ENCODE assay signal across 23 cellular contexts in genomic region chr2:202408546-202409140, GRCh38. TPM values are rescaled to one million over a fixed set of nuclear protein-coding genes. Genes with fewer than 3 reads are reported as not detected.
DNase-seq lines count a peak whose midpoint lies in the region; ATAC-seq and TF ChIP-seq lines count a peak whose summit lies in the region.
"Had no signal": no experiment of that assay in that cellular context is flagged by ENCODE, and none has a peak within 500 bp of the region (broad histone marks: within the 10 kb centered on the region; RNA-seq: fewer than 3 reads in every experiment).

No MANE protein-coding gene starts in this region.

- no peaks in the 10 kb centered on the region for H3K9me3 ChIP-seq in GM23248 (ENCODE audit: low read depth)
- H3K9me3 ChIP-seq: thoracic aorta had no signal

- H4K20me1 ChIP-seq in GM23248 (ENCODE audit: insufficient read depth): peaks cover 5% of the 10 kb centered on the region; the same call in 1 of the 2 replicates

- H3K36me3 Mint-ChIP-seq in HFFc6 (ENCODE audit: low read depth) (peaks cover 5% of the 10 kb centered on the region; the same call in 1 of the 2 replicates), WTC11 (peaks cover 8% of the 10 kb centered on the region; the same call in 1 of the 2 replicates)
- no peaks in the 10 kb centered on the region for H3K36me3 Mint-ChIP-seq in T-helper 2 cell treated with Interferon-gamma antibody and Interleukin-4, amounts not matched to agents 5 μg/mL and 100 μg/mL, for 36 hours (ENCODE audit: low read depth)
- H3K36me3 Mint-ChIP-seq: activated naive CD4-positive, alpha-beta T cell treated with anti-CD3 and anti-CD28 coated beads, Interleukin-2, amount 10 ng/mL, durations not matched to agents 7 days and 5 days; CD4-positive, CD25-positive, alpha-beta regulatory T cell; stimulated activated memory B cell treated with anti-CD40 and anti-IgM and Interleukin-4, amounts not matched to agents 10 μg/mL and 1 μg/mL and 100 μg/mL, for 72 hours had no signal

- no peak overlapping the region for H2AFZ ChIP-seq in GM23248

- no peak overlapping the region for H3K9ac ChIP-seq in GM23248

- H3K9me3 Mint-ChIP-seq in HFFc6 (no peaks in the 10 kb centered on the region), WTC11 (no peaks in the 10 kb centered on the region)
- H3K9me3 Mint-ChIP-seq in T-helper 2 cell treated with Interferon-gamma antibody and Interleukin-4, amounts not matched to agents 5 μg/mL and 100 μg/mL, for 36 hours: no peaks in the 10 kb centered on the region
- H3K9me3 Mint-ChIP-seq: activated naive CD4-positive, alpha-beta T cell treated with anti-CD3 and anti-CD28 coated beads, Interleukin-2, amount 10 ng/mL, durations not matched to agents 7 days and 5 days; stimulated activated memory B cell treated with anti-CD40 and anti-IgM and Interleukin-4, amounts not matched to agents 10 μg/mL and 1 μg/mL and 100 μg/mL, for 72 hours had no signal

- 84 to 92% methylated on average over 6 of the region's 6 CpGs for WGBS in GM23248 (ENCODE audit: low coverage in 1 of 2, low lambda C conversion rate in 2 of 2, missing lambda C conversion rate in 2 of 2), 2 experiments

- H3K4me1 ChIP-seq in foreskin keratinocyte (peaks cover 15% of the 10 kb centered on the region), GM23248 (ENCODE audit: insufficient read depth) (no peaks in the 10 kb centered on the region)

- DNase-seq in HFFc6: no peak
- DNase-seq in WTC11 (ENCODE audit: low spot score): no peak
- peak; percentile 32 to 62 for DNase-seq in foreskin keratinocyte
- peak; percentile 10 for DNase-seq in non-pigmented ciliary epithelial cell (ENCODE audit: low read depth)
- DNase-seq in T-helper 2 cell treated with Interferon-gamma antibody and Interleukin-4, amounts not matched to agents 5 μg/mL and 100 μg/mL, for 36 hours (ENCODE audit: low spot score): no peak
- no peak for DNase-seq in GM23248
- DNase-seq in COLO829 (ENCODE audit: low spot score): no peak
- DNase-seq: activated CD4-positive, CD25-positive, alpha-beta regulatory T cell treated with anti-CD3 and anti-CD28 coated beads, Interleukin-2, amount 50 U/mL, for 72 hours; activated CD8-positive, alpha-beta memory T cell treated with anti-CD3 and anti-CD28 coated beads for 24 hours; activated naive CD4-positive, alpha-beta T cell treated with anti-CD3 and anti-CD28 coated beads, Interleukin-2, amount 10 ng/mL, durations not matched to agents 7 days and 5 days; activated T-cell treated with anti-CD3 and anti-CD28 coated beads, Interleukin-2, amount 50 U/mL, for 48 hours; anterior cingulate cortex; CD4-positive, CD25-positive, alpha-beta regulatory T cell; DMS 273 treated with DMSO at 0.1 percent for 48 hours; effector memory CD4-positive, alpha-beta T cell; Karpas-422; NCI-H1092; NCI-H2029 treated with DMSO at 0.1 percent for 48 hours; NCI-H446 treated with DMSO at 0.1 percent for 48 hours had no signal

- no peaks in the 10 kb centered on the region for H3K9me2 ChIP-seq in GM23248 (ENCODE audit: insufficient read depth)

- POLR2A ChIA-PET in WTC11 (lab: Charles Lee): no interaction called here

- CTCF ChIA-PET in WTC11 (lab: Charles Lee): no interaction called here

- no peaks in the 10 kb centered on the region for H3K27me3 ChIP-seq in foreskin keratinocyte
- H3K27me3 ChIP-seq in GM23248 (replicated peaks; ENCODE audit: insufficient read depth): no peaks in the 10 kb centered on the region

- H3K36me3 ChIP-seq in GM23248 (ENCODE audit: low read depth): no peaks in the 10 kb centered on the region
- H3K36me3 ChIP-seq: thoracic aorta had no signal

- in situ Hi-C loops in GM23248 (cut with MboI): no loop called here

- H3K4me1 Mint-ChIP-seq in HFFc6 (ENCODE audit: low read depth) (peaks cover 19% of the 10 kb centered on the region), WTC11 (peaks cover 13% of the 10 kb centered on the region)
- H3K4me1 Mint-ChIP-seq in T-helper 2 cell treated with Interferon-gamma antibody and Interleukin-4, amounts not matched to agents 5 μg/mL and 100 μg/mL, for 36 hours (ENCODE audit: low read depth): peaks cover 1% of the 10 kb centered on the region
- H3K4me1 Mint-ChIP-seq: activated naive CD4-positive, alpha-beta T cell treated with anti-CD3 and anti-CD28 coated beads, Interleukin-2, amount 10 ng/mL, durations not matched to agents 7 days and 5 days had no signal

- H3K4me3 Mint-ChIP-seq in HFFc6: no peak overlapping the region
- no peak overlapping the region for H3K4me3 Mint-ChIP-seq in WTC11
- no peak overlapping the region for H3K4me3 Mint-ChIP-seq in T-helper 2 cell treated with Interferon-gamma antibody and Interleukin-4, amounts not matched to agents 5 μg/mL and 100 μg/mL, for 36 hours
- H3K4me3 Mint-ChIP-seq: activated naive CD4-positive, alpha-beta T cell treated with anti-CD3 and anti-CD28 coated beads, Interleukin-2, amount 10 ng/mL, durations not matched to agents 7 days and 5 days; CD4-positive, CD25-positive, alpha-beta regulatory T cell; stimulated activated memory B cell treated with anti-CD40 and anti-IgM and Interleukin-4, amounts not matched to agents 10 μg/mL and 1 μg/mL and 100 μg/mL, for 72 hours had no signal

- H3K27me3 Mint-ChIP-seq in HFFc6 (ENCODE audit: insufficient read depth) (no peaks in the 10 kb centered on the region), WTC11 (ENCODE audit: low read depth) (no peaks in the 10 kb centered on the region)
- H3K27me3 Mint-ChIP-seq in T-helper 2 cell treated with Interferon-gamma antibody and Interleukin-4, amounts not matched to agents 5 μg/mL and 100 μg/mL, for 36 hours (ENCODE audit: low read depth): no peaks in the 10 kb centered on the region
- H3K27me3 Mint-ChIP-seq: activated naive CD4-positive, alpha-beta T cell treated with anti-CD3 and anti-CD28 coated beads, Interleukin-2, amount 10 ng/mL, durations not matched to agents 7 days and 5 days; CD4-positive, CD25-positive, alpha-beta regulatory T cell; stimulated activated memory B cell treated with anti-CD40 and anti-IgM and Interleukin-4, amounts not matched to agents 10 μg/mL and 1 μg/mL and 100 μg/mL, for 72 hours had no signal

- H3K27ac ChIP-seq in foreskin keratinocyte (peak overlapping the region; percentile 37), GM23248 (no peak overlapping the region)
- H3K27ac ChIP-seq: thoracic aorta had no signal

- no peaks in the 10 kb centered on the region; the same call in 1 of the 2 replicates for H3F3A ChIP-seq in GM23248 (ENCODE audit: insufficient read depth)

- H3K4me3 ChIP-seq in GM23248: no peak overlapping the region
- H3K4me3 ChIP-seq: thoracic aorta had no signal

- H3K4me2 ChIP-seq in GM23248 (ENCODE audit: unreplicated experiment): no peak overlapping the region

- peak overlapping the region; percentile 3 for H3K27ac Mint-ChIP-seq in HFFc6
- peak overlapping the region; percentile 52; the same call in 1 of the 2 replicates for H3K27ac Mint-ChIP-seq in WTC11
- H3K27ac Mint-ChIP-seq in T-helper 2 cell treated with Interferon-gamma antibody and Interleukin-4, amounts not matched to agents 5 μg/mL and 100 μg/mL, for 36 hours: no peak overlapping the region
- H3K27ac Mint-ChIP-seq: activated naive CD4-positive, alpha-beta T cell treated with anti-CD3 and anti-CD28 coated beads, Interleukin-2, amount 10 ng/mL, durations not matched to agents 7 days and 5 days; CD4-positive, CD25-positive, alpha-beta regulatory T cell; stimulated activated memory B cell treated with anti-CD40 and anti-IgM and Interleukin-4, amounts not matched to agents 10 μg/mL and 1 μg/mL and 100 μg/mL, for 72 hours had no signal

- no peak for ATAC-seq in WTC11
- ATAC-seq in foreskin keratinocyte: peak; percentile 60
- ATAC-seq in HG03159 (IDR thresholded peaks at IDR 0.05; ENCODE audit: unreplicated experiment): no peak
- ATAC-seq: sciatic nerve; stimulated activated memory B cell treated with anti-CD40 and anti-IgM and Interleukin-4, amounts not matched to agents 10 μg/mL and 1 μg/mL and 100 μg/mL, for 72 hours had no signal

- no peak for TF ChIP-seq CTCF in HFFc6 (IDR thresholded peaks at IDR 0.05)
- TF ChIP-seq CTCF in WTC11 (IDR thresholded peaks at IDR 0.05): no peak
- no peak for TF ChIP-seq CTCF in foreskin keratinocyte (conservative IDR thresholded peaks at IDR 0.05)

- peaks cover 100% of the 10 kb centered on the region for H3K79me2 ChIP-seq in GM23248 (ENCODE audit: insufficient read depth)

TF ChIP-seq in WTC11, 78 proteins besides CTCF, POLR2A, EP300 and RAD21 (continues in another document):
- TF ChIP-seq ZNF425 (CRISPR knock-in tag; conservative IDR thresholded peaks at IDR 0.05) (no peak), IRF2 (CRISPR knock-in tag; IDR thresholded peaks at IDR 0.05; ENCODE audit: borderline replicate concordance, low read depth) (no peak)
- TF ChIP-seq, protein P1, sequence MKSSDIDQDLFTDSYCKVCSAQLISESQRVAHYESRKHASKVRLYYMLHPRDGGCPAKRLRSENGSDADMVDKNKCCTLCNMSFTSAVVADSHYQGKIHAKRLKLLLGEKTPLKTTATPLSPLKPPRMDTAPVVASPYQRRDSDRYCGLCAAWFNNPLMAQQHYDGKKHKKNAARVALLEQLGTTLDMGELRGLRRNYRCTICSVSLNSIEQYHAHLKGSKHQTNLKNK (CRISPR knock-in tag; IDR thresholded peaks at IDR 0.05): no peak

RNA-seq across cellular contexts. Expression of gene BMPR2, which starts 32.5 kb away (rescaled TPM):
- 10 to 100 TPM; 50.5 to 59.4 (median 56.4) TPM for total RNA-seq in HFFc6 (2021; fragmentation: NEBNext Ultra II Directional; extraction: Animal tissue kit (Norgen Biotek cat#: 25700))
- total RNA-seq in WTC11 (2021): 18.1 to 22.1 TPM (median 19.8 TPM) in 3 replicates
- total RNA-seq in foreskin keratinocyte: 27.1 and 30.1 TPM in 2 replicates
- 6.5 and 6.7 TPM in 2 replicates for polyA plus RNA-seq in foreskin keratinocyte
- 29.7 and 31.3 TPM in 2 replicates for total RNA-seq in GM23248 (2014; rRNA removed; shearing (Covaris generic))
- 17.5 and 17.8 TPM in 2 replicates for polyA plus RNA-seq in GM23248 (2016; fragmentation: Nextera tagmentation; extraction: Ambion mirVana)

Comparison
In these comparisons a context has a peak if more than half of its experiments do, and no peak if none do; other contexts are left out.
1. DNase-seq: peak in foreskin keratinocyte (2 of 2) and non-pigmented ciliary epithelial cell (single experiment); none in HFFc6 (single experiment), WTC11 (single experiment), T-helper 2 cell treated with Interferon-gamma antibody and Interleukin-4, amounts not matched to agents 5 μg/mL and 100 μg/mL, for 36 hours (single experiment), GM23248 (single experiment) and COLO829 (single experiment).